Comparison of ENCODE assay signal across 21 cellular contexts in the genomic region with DNA sequence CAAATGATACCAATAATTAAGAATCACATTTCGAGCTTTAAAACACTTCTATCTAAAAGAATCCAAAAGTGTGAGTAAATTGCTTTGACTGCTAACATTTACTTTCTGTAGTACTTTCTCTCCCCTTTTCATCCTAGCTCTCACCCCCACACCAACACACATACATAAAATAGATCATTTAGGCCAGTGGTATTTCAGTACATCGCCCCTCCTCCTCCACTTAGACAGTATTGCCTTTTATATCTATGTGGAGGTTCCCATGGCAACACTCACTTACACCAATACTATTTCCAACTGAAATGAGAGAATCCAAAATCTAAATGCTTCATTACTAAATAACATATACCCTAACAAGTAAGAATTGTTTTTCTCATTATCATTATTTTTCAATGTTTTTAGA. TPM values are rescaled to one million over a fixed set of nuclear protein-coding genes. Genes with fewer than 3 reads are reported as not detected.
DNase-seq lines count a peak whose midpoint lies in the region; FAIRE-seq and TF ChIP-seq lines count a peak whose summit lies in the region.
"Had no signal": no experiment of that assay in that cellular context is flagged by ENCODE, and none has a peak within 500 bp of the region (broad histone marks: within the 10 kb centered on the region; RNA-seq: fewer than 3 reads in every experiment).

No MANE protein-coding gene starts in this region.

- no peak overlapping the region for H2BK5ac ChIP-seq in H9 (ENCODE audit: insufficient read length, low read length)

- TF ChIP-seq CTCF in H9 (conservative IDR thresholded peaks at IDR 0.05) (no peak), VCaP (conservative IDR thresholded peaks at IDR 0.05) (no peak), nephron progenitor cell (IDR thresholded peaks at IDR 0.05) (no peak), tibial nerve (IDR thresholded peaks at IDR 0.05) (no peak), brain microvascular endothelial cell (IDR thresholded peaks at IDR 0.05; ENCODE audit: low read depth, low read length, missing control alignments) (no peak)

- H3K27ac ChIP-seq in H9 (ENCODE audit: insufficient read length, low read depth, low read length) = peak overlapping the region; percentile 20
- H3K27ac ChIP-seq in HUES64 (ENCODE audit: low read depth, low read length) = peak overlapping the region; percentile 90; the same call in 1 of the 2 replicates
- H3K27ac ChIP-seq in VCaP = peak overlapping the region; percentile 36; the same call in 1 of the 2 replicates
- no peak overlapping the region for H3K27ac ChIP-seq in tibial nerve
- H3K27ac ChIP-seq in brain microvascular endothelial cell = no peak overlapping the region
- H3K27ac ChIP-seq: epithelial cell of prostate, skin epidermis, upper lobe of right lung had no signal

- H3K4ac ChIP-seq in H9 (ENCODE audit: low read depth, low read length) = no peak overlapping the region

- H3K4me1 ChIP-seq in H9 (ENCODE audit: insufficient read depth, low read length) = no peaks in the 10 kb centered on the region
- H3K4me1 ChIP-seq in HUES64 (ENCODE audit: insufficient read depth, low read length) = peaks cover 81% of the 10 kb centered on the region
- peaks cover 0 to 12% (median 0%) of the 10 kb centered on the region in 4 donors for H3K4me1 ChIP-seq in tibial nerve
- H3K4me1 ChIP-seq: upper lobe of right lung had no signal

- in situ Hi-C loops in brain microvascular endothelial cell (cut with HindIII; ENCODE audit: low pct_ligation_motif_present, low sequenced_read_pairs) = no loop called here

- H3K23ac ChIP-seq in H9 (ENCODE audit: insufficient read length, low read depth, low read length) = no peak overlapping the region

- H2BK120ac ChIP-seq in H9 (ENCODE audit: low read depth, low read length, poor library complexity, severe bottlenecking) = peak overlapping the region; percentile 61

- no peaks in the 10 kb centered on the region for H3K23me2 ChIP-seq in H9 (ENCODE audit: insufficient read length, low read depth, low read length, poor library complexity, severe bottlenecking)

- no peaks in the 10 kb centered on the region for H4K20me1 ChIP-seq in H9 (ENCODE audit: control insufficient read depth, insufficient read depth, insufficient read length)

- H3K36me3 ChIP-seq in HUES64 (ENCODE audit: insufficient read depth, low read length) (no peaks in the 10 kb centered on the region), tibial nerve (no peaks in the 10 kb centered on the region), brain microvascular endothelial cell (replicated peaks) (no peaks in the 10 kb centered on the region)
- H3K36me3 ChIP-seq: upper lobe of right lung had no signal

- H3K27me3 ChIP-seq in H9 (ENCODE audit: insufficient read depth, low read length) (no peaks in the 10 kb centered on the region), HUES64 (ENCODE audit: insufficient read depth, low read length) (no peaks in the 10 kb centered on the region), tibial nerve (no peaks in the 10 kb centered on the region), brain microvascular endothelial cell (replicated peaks) (no peaks in the 10 kb centered on the region)
- H3K27me3 ChIP-seq: upper lobe of right lung had no signal

- H3K4me3 ChIP-seq in HUES64 (ENCODE audit: low read length) (peak overlapping the region; percentile 38), tibial nerve (no peak overlapping the region), brain microvascular endothelial cell (ENCODE audit: low read depth, low read length) (no peak overlapping the region)
- H3K4me3 ChIP-seq: skin epidermis, upper lobe of right lung had no signal

- no peak overlapping the region for H4K8ac ChIP-seq in H9 (replicated peaks; ENCODE audit: insufficient read length, low read depth, low read length)

- H3K56ac ChIP-seq in H9 (ENCODE audit: insufficient read length, low read depth, low read length) = no peak overlapping the region

- H2BK15ac ChIP-seq in H9 (ENCODE audit: low read depth, low read length) = no peak overlapping the region

- TF ChIP-seq EP300 in tibial nerve (IDR thresholded peaks at IDR 0.05) = no peak

- no peak overlapping the region for H2BK12ac ChIP-seq in H9 (ENCODE audit: insufficient read length, low read depth, low read length)

- peaks cover 0 to 11% (median 4%) of the 10 kb centered on the region in 3 experiments; a peak in 4 of 7 replicates for H3K36me3 Mint-ChIP-seq in H9 (ENCODE audit: insufficient read depth in 1 of 3, low read depth in 3 of 3)
- H3K36me3 Mint-ChIP-seq in nephron progenitor cell (ENCODE audit: low read depth) = peaks cover 11% of the 10 kb centered on the region

- no peaks in the 10 kb centered on the region for H3K9me3 ChIP-seq in H9 (ENCODE audit: control insufficient read depth, low read depth, low read length)
- no peaks in the 10 kb centered on the region for H3K9me3 ChIP-seq in HUES64 (ENCODE audit: insufficient read depth, low read depth, low read length)
- no peaks in the 10 kb centered on the region for H3K9me3 ChIP-seq in tibial nerve
- H3K9me3 ChIP-seq: upper lobe of right lung had no signal

- no peak overlapping the region for H2AFZ ChIP-seq in H9 (ENCODE audit: low read length)

- peak overlapping the region; percentile 15 to 86 (median 37); a peak in 5 of 7 replicates for H3K27ac Mint-ChIP-seq in H9
- H3K27ac Mint-ChIP-seq in nephron progenitor cell = no peak overlapping the region
- H3K27ac Mint-ChIP-seq: activated CD8-positive, alpha-beta T cell treated with anti-CD3 and anti-CD28 coated beads, Interleukin-2, amount 10 ng/mL, durations not matched to agents 7 days and 5 days; CD4-positive, alpha-beta T cell had no signal

- peak overlapping the region; percentile 33 for H3K4me2 ChIP-seq in H9 (ENCODE audit: insufficient read depth, insufficient read length, low read length)

- H2AK5ac ChIP-seq in H9 (ENCODE audit: insufficient read length, low read length) = no peak overlapping the region

- H3K79me2 ChIP-seq in H9 (ENCODE audit: insufficient read depth, low read length) = no peaks in the 10 kb centered on the region

- TF ChIP-seq POLR2A in tibial nerve (IDR thresholded peaks at IDR 0.05) = no peak
- TF ChIP-seq POLR2A in GM12891 (IDR thresholded peaks at IDR 0.05; ENCODE audit: low read depth, low read length) = no peak

- no peak for DNase-seq in H9
- DNase-seq in nephron progenitor cell = no peak
- DNase-seq in tibial nerve (ENCODE audit: low spot score in 2 of 2) = no peak
- DNase-seq in GM12891 (ENCODE audit: insufficient read length, low spot score) = no peak
- no peak for DNase-seq in AG08396 (ENCODE audit: low spot score)
- no peak for DNase-seq in brain microvascular endothelial cell
- DNase-seq: activated CD8-positive, alpha-beta T cell treated with anti-CD3 and anti-CD28 coated beads, Interleukin-2, amount 10 ng/mL, durations not matched to agents 7 days and 5 days; activated gamma-delta T cell; activated T-cell treated with anti-CD3 and anti-CD28 coated beads for 4 hours; CD4-positive, alpha-beta T cell; cerebellar nuclear complex; KG1; NCI-H2171 treated with DMSO at 0.1 percent for 48 hours; NCI-H524; occipital lobe; stimulated activated CD4-positive, alpha-beta T cell treated with anti-CD3 and anti-CD28 coated beads, Interleukin-1b, Interleukin-23, amount 100 ng/mL, for 48 hours; upper lobe of right lung had no signal

- H3K9me3 Mint-ChIP-seq in H9 (no peaks in the 10 kb centered on the region), nephron progenitor cell (no peaks in the 10 kb centered on the region)
- H3K9me3 Mint-ChIP-seq: CD4-positive, alpha-beta T cell had no signal

- no peak overlapping the region for H4K5ac ChIP-seq in H9 (ENCODE audit: insufficient read length, low read depth, low read length)

- no peak for FAIRE-seq in GM12891 (lab: Jason Lieb, UNC)

- no peak overlapping the region for H3K18ac ChIP-seq in H9 (ENCODE audit: insufficient read length, low read depth, low read length)

- H3K79me1 ChIP-seq in H9 (ENCODE audit: insufficient read depth, low read depth, low read length, poor library complexity, severe bottlenecking) = no peaks in the 10 kb centered on the region

- H3K4me1 Mint-ChIP-seq in H9 = peaks cover 60 to 72% of the 10 kb centered on the region in 2 experiments
- peaks cover 58% of the 10 kb centered on the region for H3K4me1 Mint-ChIP-seq in nephron progenitor cell

- H3K27me3 Mint-ChIP-seq in H9 (ENCODE audit: low read depth) = no peaks in the 10 kb centered on the region
- peaks cover 3% of the 10 kb centered on the region for H3K27me3 Mint-ChIP-seq in nephron progenitor cell (ENCODE audit: low read depth, poor library complexity)
- H3K27me3 Mint-ChIP-seq: CD4-positive, alpha-beta T cell had no signal

- H3K9ac ChIP-seq in H9 (ENCODE audit: extremely low read depth, insufficient read length, low read length) = no peak overlapping the region
- H3K9ac ChIP-seq in HUES64 (ENCODE audit: low read depth, low read length) = no peak overlapping the region

- H3K4me3 Mint-ChIP-seq in H9 (peak overlapping the region; percentile 23 to 50), nephron progenitor cell (peak overlapping the region; percentile 9)
- H3K4me3 Mint-ChIP-seq: activated CD8-positive, alpha-beta T cell treated with anti-CD3 and anti-CD28 coated beads, Interleukin-2, amount 10 ng/mL, durations not matched to agents 7 days and 5 days; CD4-positive, alpha-beta T cell had no signal

- H2BK20ac ChIP-seq in H9 (ENCODE audit: low read depth, low read length, poor library complexity, severe bottlenecking) = no peak overlapping the region

- no peak overlapping the region for H4K91ac ChIP-seq in H9 (ENCODE audit: insufficient read length, low read depth, low read length)

- WGBS in H9 (ENCODE audit: extremely low coverage, insufficient read length, low lambda C conversion rate) = no CpG with 5 or more reads among the region's 2 CpGs
- 59% methylated on average over 2 of the region's 2 CpGs for WGBS in HUES64
- WGBS in tibial nerve, 2 donors = 64 to 65% methylated on average over 2 of the region's 2 CpGs

- no peak overlapping the region for H3T11ph ChIP-seq in H9 (ENCODE audit: low read length)

- no peak overlapping the region for H3K14ac ChIP-seq in H9 (ENCODE audit: insufficient read depth, low read length)

TF ChIP-seq in GM12891, 5 proteins besides CTCF, POLR2A, EP300 and RAD21:
- TF ChIP-seq POLR2AphosphoS5 (IDR thresholded peaks at IDR 0.05; ENCODE audit: low read depth, low read length) = no peak

RNA-seq across cellular contexts. Expression of a gene that starts 58.9 kb away (rescaled TPM):
- total RNA-seq in H9 (2021) = 20.8 and 23.2 TPM in 2 replicates
- polyA plus RNA-seq in HUES64 (2013, experiment 1 of 2) = 17.3 TPM
- 23.4 TPM for polyA plus RNA-seq in HUES64 (2013, experiment 2 of 2)
- total RNA-seq in tibial nerve = 10 to 100 TPM; 36.6 to 44.0 (median 41.7) TPM
- polyA plus RNA-seq in GM12891 (2012; ENCODE audit: low read depth, missing spikeins) = 10.6 TPM

Comparison
In these comparisons a context has a peak if more than half of its experiments do, and no peak if none do; other contexts are left out.
1. H3K27ac ChIP-seq: peak in H9 (single experiment), HUES64 (single experiment) and VCaP (single experiment); none in tibial nerve (0 of 4) and brain microvascular endothelial cell (single experiment).